ENCODE assay signal across 13 cellular contexts in the genomic region with DNA sequence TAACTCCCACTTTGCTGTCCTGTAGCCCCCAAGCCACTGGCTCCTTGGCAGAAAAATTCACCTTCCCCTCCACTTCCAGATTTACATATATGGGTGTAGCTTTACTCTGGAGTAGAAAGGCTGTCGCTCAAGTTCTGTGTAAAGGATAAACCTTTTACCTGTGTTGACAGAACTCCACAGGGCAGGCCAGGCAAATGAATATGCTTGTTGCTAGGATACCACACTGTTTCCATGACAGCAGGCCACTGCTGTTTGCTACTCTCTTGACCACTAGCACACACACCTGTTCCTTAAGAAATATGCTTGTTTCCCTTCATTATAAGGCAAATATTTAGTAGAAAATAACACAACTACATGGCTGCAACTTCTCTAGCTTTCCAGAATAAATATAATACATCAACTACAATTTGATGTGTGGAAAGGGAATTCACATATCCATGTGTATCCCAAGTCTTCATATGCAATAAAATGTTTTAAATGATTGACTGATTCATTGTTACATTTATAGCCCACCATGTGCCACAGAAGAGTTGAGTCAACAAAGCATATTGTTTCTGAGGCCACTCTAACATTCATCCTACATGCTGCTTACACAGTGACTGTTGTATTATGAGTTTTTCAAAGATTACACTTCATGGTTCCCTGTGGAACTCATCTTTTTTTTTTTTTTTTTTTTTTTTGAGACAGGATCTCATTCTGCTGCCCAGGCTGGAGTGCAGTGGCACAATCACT. TPM values are rescaled to one million over a fixed set of nuclear protein-coding genes. Genes with fewer than 3 reads are reported as not detected.
A peak's percentile ranks its signal among the peaks of the same experiment; 100 is the strongest.
DNase-seq lines count a peak whose midpoint lies in the region; ATAC-seq and TF ChIP-seq lines count a peak whose summit lies in the region.
"Had no signal": no experiment of that assay in that cellular context is flagged by ENCODE, and none has a peak within 500 bp of the region (broad histone marks: within the 10 kb centered on the region; RNA-seq: fewer than 3 reads in every experiment).

No MANE protein-coding gene starts in this region.

- H3K27me3 ChIP-seq in gastrocnemius medialis (no peaks in the 10 kb centered on the region), aorta (ENCODE audit: control insufficient read depth in 1 of 2, insufficient read depth in 2 of 2, low read length in 1 of 2) (no peaks in the 10 kb centered on the region)
- H3K27me3 ChIP-seq: suprapubic skin had no signal

- H3K9me3 ChIP-seq in gastrocnemius medialis = no peaks in the 10 kb centered on the region
- H3K9me3 ChIP-seq in aorta (ENCODE audit: control insufficient read depth, low read length) = no peaks in the 10 kb centered on the region
- H3K9me3 ChIP-seq: HAP-1, suprapubic skin had no signal

- H3K4me3 ChIP-seq in astrocyte of the spinal cord (ENCODE audit: low read depth, low read length) (no peak overlapping the region), gastrocnemius medialis (no peak overlapping the region), aorta (ENCODE audit: low read length in 2 of 2) (no peak overlapping the region)
- H3K4me3 ChIP-seq: HAP-1, suprapubic skin had no signal

- ATAC-seq in gastrocnemius medialis (no peak), GM21576 (IDR thresholded peaks at IDR 0.05; ENCODE audit: unreplicated experiment) (no peak), aorta (ENCODE audit: low FRiP score) (no peak)
- ATAC-seq in natural killer cell treated with Interleukin-12 subunit alpha and Interleukin-12 subunit beta and Interleukin-15 and Interleukin-18, amount 100 ng/mL, for 72 hours = no peak

- H3K4me1 ChIP-seq in gastrocnemius medialis (no peaks in the 10 kb centered on the region), aorta (ENCODE audit: control insufficient read depth in 1 of 2, insufficient read depth in 2 of 2, low read length in 2 of 2) (no peaks in the 10 kb centered on the region)
- H3K4me1 ChIP-seq: suprapubic skin had no signal

- no peak overlapping the region for H3K4me3 Mint-ChIP-seq in natural killer cell treated with Interleukin-12 subunit alpha and Interleukin-12 subunit beta and Interleukin-15 and Interleukin-18, amount 100 ng/mL, for 72 hours
- H3K4me3 Mint-ChIP-seq: activated naive CD8-positive, alpha-beta T cell treated with anti-CD3 and anti-CD28 coated beads, Interleukin-2, amount 10 ng/mL, durations not matched to agents 7 days and 5 days; CD8-positive, alpha-beta memory T cell had no signal

- 9 to 32% methylated on average over 1 of the region's 1 CpG for WGBS in aorta, 2 donors

- no peaks in the 10 kb centered on the region for H3K36me3 Mint-ChIP-seq in natural killer cell treated with Interleukin-12 subunit alpha and Interleukin-12 subunit beta and Interleukin-15 and Interleukin-18, amount 100 ng/mL, for 72 hours
- H3K36me3 Mint-ChIP-seq: activated naive CD8-positive, alpha-beta T cell treated with anti-CD3 and anti-CD28 coated beads, Interleukin-2, amount 10 ng/mL, durations not matched to agents 7 days and 5 days had no signal

- in situ Hi-C loops in astrocyte of the spinal cord (cut with HindIII; ENCODE audit: low sequenced_read_pairs) = no loop called here
- in situ Hi-C loops in gastrocnemius medialis (cut with MboI; ENCODE audit: low sequenced_read_pairs in 4 of 4) = loop anchor here in 1 of 4 donors (25.0 kb wide), 1 partner anchor 106 kb away; no protein-coding TSS in a partner anchor

- no peaks in the 10 kb centered on the region for H3K36me3 ChIP-seq in gastrocnemius medialis
- no peaks in the 10 kb centered on the region for H3K36me3 ChIP-seq in aorta (ENCODE audit: control insufficient read depth in 1 of 2, insufficient read depth in 2 of 2, low read length in 1 of 2)
- H3K36me3 ChIP-seq: HAP-1, suprapubic skin had no signal

- TF ChIP-seq POLR2A in gastrocnemius medialis (IDR thresholded peaks at IDR 0.05) = no peak

- H3K27me3 Mint-ChIP-seq in natural killer cell treated with Interleukin-12 subunit alpha and Interleukin-12 subunit beta and Interleukin-15 and Interleukin-18, amount 100 ng/mL, for 72 hours = peaks cover under 1 to 1% of the 10 kb centered on the region in 2 donors

- DNase-seq in ELF-1 (ENCODE audit: low read depth, low spot score) (peak; percentile 79), NCI-H2081 (lab: John Stamatoyannopoulos, UW) (peak; percentile 92 to 99), astrocyte of the spinal cord (ENCODE audit: low read depth, low spot score) (peak; percentile 13), myocyte (ENCODE audit: low read depth) (peak; percentile 78), gastrocnemius medialis (no peak), aorta (no peak)
- DNase-seq in natural killer cell treated with Interleukin-12 subunit alpha and Interleukin-12 subunit beta and Interleukin-15 and Interleukin-18, amount 100 ng/mL, for 72 hours (ENCODE audit: low spot score) = no peak
- DNase-seq: activated naive CD8-positive, alpha-beta T cell treated with anti-CD3 and anti-CD28 coated beads, Interleukin-2, amount 10 ng/mL, durations not matched to agents 7 days and 5 days; CD8-positive, alpha-beta memory T cell; NCI-H446 treated with DMSO at 0.1 percent for 48 hours had no signal

- no peak for TF ChIP-seq CTCF in astrocyte of the spinal cord (IDR thresholded peaks at IDR 0.05; ENCODE audit: low read depth, low read length)
- no peak for TF ChIP-seq CTCF in gastrocnemius medialis (IDR thresholded peaks at IDR 0.05 in 4 of 5, conservative IDR thresholded peaks at IDR 0.05 in 1 of 5)

- H3K27ac Mint-ChIP-seq in natural killer cell treated with Interleukin-12 subunit alpha and Interleukin-12 subunit beta and Interleukin-15 and Interleukin-18, amount 100 ng/mL, for 72 hours = no peak overlapping the region
- H3K27ac Mint-ChIP-seq: activated naive CD8-positive, alpha-beta T cell treated with anti-CD3 and anti-CD28 coated beads, Interleukin-2, amount 10 ng/mL, durations not matched to agents 7 days and 5 days; CD8-positive, alpha-beta memory T cell had no signal

- intact Hi-C loops in gastrocnemius medialis (cut with DNase I; ENCODE audit: low total_unique reads) = no loop called here
- intact Hi-C loops in aorta (cut with DNase I) = no loop called here

- H3K9me3 Mint-ChIP-seq in natural killer cell treated with Interleukin-12 subunit alpha and Interleukin-12 subunit beta and Interleukin-15 and Interleukin-18, amount 100 ng/mL, for 72 hours = no peaks in the 10 kb centered on the region
- H3K9me3 Mint-ChIP-seq: activated naive CD8-positive, alpha-beta T cell treated with anti-CD3 and anti-CD28 coated beads, Interleukin-2, amount 10 ng/mL, durations not matched to agents 7 days and 5 days; CD8-positive, alpha-beta memory T cell had no signal

- H3K4me1 Mint-ChIP-seq in natural killer cell treated with Interleukin-12 subunit alpha and Interleukin-12 subunit beta and Interleukin-15 and Interleukin-18, amount 100 ng/mL, for 72 hours (ENCODE audit: low read depth in 2 of 2) = peaks cover 0 to under 1% of the 10 kb centered on the region in 2 donors
- H3K4me1 Mint-ChIP-seq: activated naive CD8-positive, alpha-beta T cell treated with anti-CD3 and anti-CD28 coated beads, Interleukin-2, amount 10 ng/mL, durations not matched to agents 7 days and 5 days; CD8-positive, alpha-beta memory T cell had no signal

- H3K27ac ChIP-seq in gastrocnemius medialis = no peak overlapping the region
- no peak overlapping the region for H3K27ac ChIP-seq in aorta (ENCODE audit: low read depth in 1 of 2, low read length in 2 of 2)
- H3K27ac ChIP-seq: suprapubic skin had no signal

RNA-seq across cellular contexts. Expression of a gene that starts 56.2 kb away (rescaled TPM):
- 24.7 and 46.3 TPM in 2 replicates for total RNA-seq in myocyte
- polyA plus RNA-seq in myocyte (2012) = 12.7 TPM
- 10 to 100 TPM; 11.0 to 15.7 (median 12.7) TPM for total RNA-seq in gastrocnemius medialis
- total RNA-seq in natural killer cell treated with Interleukin-12 subunit alpha and Interleukin-12 subunit beta and Interleukin-15 and Interleukin-18, amount 100 ng/mL, for 72 hours = 10 to 100 TPM; 68.1 to 74.9 TPM
- total RNA-seq in aorta = 100 to 1,000 TPM in 1 of 2 donors, 10 to 100 TPM in 1; 98.9 to 147 TPM
- 10 to 100 TPM; 32.6 to 42.0 TPM for polyA plus RNA-seq in aorta

Comparison
In these comparisons a context has a peak if more than half of its experiments do, and no peak if none do; other contexts are left out.
1. DNase-seq: peak in ELF-1 (single experiment), NCI-H2081 (2 of 2), astrocyte of the spinal cord (single experiment) and myocyte (single experiment); none in gastrocnemius medialis (0 of 2), natural killer cell treated with Interleukin-12 subunit alpha and Interleukin-12 subunit beta and Interleukin-15 and Interleukin-18, amount 100 ng/mL, for 72 hours (single experiment) and aorta (0 of 2).